Comparison of ENCODE assay signal across 9 cellular contexts in genomic region chr10:29691564-29692064, GRCh38. TPM values are rescaled to one million over a fixed set of nuclear protein-coding genes. Genes with fewer than 3 reads are reported as not detected.
DNase-seq lines count a peak whose midpoint lies in the region; ATAC-seq, FAIRE-seq and TF ChIP-seq lines count a peak whose summit lies in the region.
"Had no signal": no experiment of that assay in that cellular context is flagged by ENCODE, and none has a peak within 500 bp of the region (broad histone marks: within the 10 kb centered on the region; RNA-seq: fewer than 3 reads in every experiment).

No MANE protein-coding gene starts in this region.

- FAIRE-seq in H54 (lab: Jason Lieb, UNC) (peak; percentile 91), small intestine (lab: Jason Lieb, UNC) (no peak)

- intact Hi-C loops in adrenal gland (cut with DNase I), result no loop called here

- H3K27ac ChIP-seq in adrenal gland, result peak overlapping the region in 2 of 5 donors; percentile 3 to 51
- peak overlapping the region; percentile 51 to 82 for H3K27ac ChIP-seq in right atrium auricular region
- H3K27ac ChIP-seq in small intestine (ENCODE audit: low read depth in 1 of 2, low read length in 1 of 2), result peak overlapping the region in 1 of 2 donors; percentile 68

- H3K4me3 ChIP-seq in adrenal gland, result no peak overlapping the region
- H3K4me3 ChIP-seq in right atrium auricular region, result peak overlapping the region in 1 of 2 donors; percentile 10
- no peak overlapping the region for H3K4me3 ChIP-seq in small intestine (ENCODE audit: low read depth in 1 of 2, low read length in 2 of 2)

- H3K36me3 ChIP-seq in adrenal gland (replicated peaks in 1 of 2) (no peaks in the 10 kb centered on the region), right atrium auricular region (no peaks in the 10 kb centered on the region), small intestine (ENCODE audit: control insufficient read depth in 2 of 2, insufficient read depth in 2 of 2, low read length in 2 of 2) (no peaks in the 10 kb centered on the region)

- ATAC-seq in HG02642 (IDR thresholded peaks at IDR 0.05; ENCODE audit: poor library complexity, unreplicated experiment), result no peak
- no peak for ATAC-seq in GM18517 (IDR thresholded peaks at IDR 0.05; ENCODE audit: unreplicated experiment)
- ATAC-seq: activated CD4-positive, alpha-beta T cell treated with anti-CD3 and anti-CD28 coated beads for 36 hours had no signal

- H3K4me1 ChIP-seq in adrenal gland (replicated peaks in 1 of 2) (peaks cover 0 to 32% of the 10 kb centered on the region in 2 donors), right atrium auricular region (peaks cover 0 to 35% of the 10 kb centered on the region in 2 donors), small intestine (ENCODE audit: control insufficient read depth in 2 of 2, insufficient read depth in 1 of 2, low read depth in 1 of 2, low read length in 1 of 2) (peaks cover 0 to 3% of the 10 kb centered on the region in 2 donors)

- TF ChIP-seq POLR2A in H54 (IDR thresholded peaks at IDR 0.05; ENCODE audit: low read depth, low read length), result no peak
- TF ChIP-seq POLR2A in adrenal gland (IDR thresholded peaks at IDR 0.05), result no peak

- H3K9me3 ChIP-seq in adrenal gland (replicated peaks in 1 of 3), result no peaks in the 10 kb centered on the region
- no peaks in the 10 kb centered on the region for H3K9me3 ChIP-seq in right atrium auricular region
- H3K9me3 ChIP-seq in small intestine (ENCODE audit: control insufficient read depth, low read depth), result no peaks in the 10 kb centered on the region

- WGBS in adrenal gland, 4 donors, result 8 to 23% (median 18%) methylated on average over 5 of the region's 5 CpGs
- 34 to 47% (median 40%) methylated on average over 5 of the region's 5 CpGs for WGBS in small intestine, 3 donors

- DNase-seq in H54 (ENCODE audit: insufficient read length, low spot score), result peak; percentile 50
- DNase-seq in adrenal gland, result peak in 5 of 7 donors; percentile 42 to 80 (median 53)
- DNase-seq in right atrium auricular region (ENCODE audit: low spot score), result peak; percentile 64
- peak; percentile 3 for DNase-seq in small intestine
- DNase-seq in Ammon's horn (ENCODE audit: low spot score), result no peak
- DNase-seq in activated CD4-positive, CD25-positive, alpha-beta regulatory T cell treated with anti-CD3 and anti-CD28 coated beads, Interleukin-2, amount 50 U/mL, for 72 hours, result no peak
- DNase-seq: activated CD4-positive, alpha-beta T cell treated with anti-CD3 and anti-CD28 coated beads for 36 hours had no signal

- H3K27me3 ChIP-seq in adrenal gland (no peaks in the 10 kb centered on the region), right atrium auricular region (no peaks in the 10 kb centered on the region), small intestine (ENCODE audit: control insufficient read depth in 2 of 2, insufficient read depth in 2 of 2, low read length in 2 of 2) (no peaks in the 10 kb centered on the region)

- no peak for TF ChIP-seq CTCF in adrenal gland (IDR thresholded peaks at IDR 0.05)
- TF ChIP-seq CTCF in right atrium auricular region (IDR thresholded peaks at IDR 0.05), result no peak

RNA-seq across cellular contexts. Expression of gene SVIL, which starts 56.8 kb away (rescaled TPM):
- 10 to 100 TPM; 21.2 to 73.1 (median 41.5) TPM for total RNA-seq in adrenal gland
- polyA plus RNA-seq in adrenal gland, result 10 to 100 TPM in 2 of 3 donors, 1 to 10 TPM in 1; 6.7 to 17.3 (median 12.5) TPM
- total RNA-seq in right atrium auricular region, result 100 to 1,000 TPM; 260 to 340 TPM
- polyA plus RNA-seq in small intestine, result 10 to 100 TPM in 1 of 3 donors, 1 to 10 TPM in 2; 6.7 to 12.1 (median 7.6) TPM

Comparison
In these comparisons a context has a peak if more than half of its experiments do, and no peak if none do; other contexts are left out.
1. DNase-seq: peak in H54 (single experiment), adrenal gland (5 of 7), right atrium auricular region (single experiment) and small intestine (single experiment); none in Ammon's horn (single experiment) and activated CD4-positive, CD25-positive, alpha-beta regulatory T cell treated with anti-CD3 and anti-CD28 coated beads, Interleukin-2, amount 50 U/mL, for 72 hours (single experiment).